Comparison of ENCODE assay signal across 24 cellular contexts in the genomic region with DNA sequence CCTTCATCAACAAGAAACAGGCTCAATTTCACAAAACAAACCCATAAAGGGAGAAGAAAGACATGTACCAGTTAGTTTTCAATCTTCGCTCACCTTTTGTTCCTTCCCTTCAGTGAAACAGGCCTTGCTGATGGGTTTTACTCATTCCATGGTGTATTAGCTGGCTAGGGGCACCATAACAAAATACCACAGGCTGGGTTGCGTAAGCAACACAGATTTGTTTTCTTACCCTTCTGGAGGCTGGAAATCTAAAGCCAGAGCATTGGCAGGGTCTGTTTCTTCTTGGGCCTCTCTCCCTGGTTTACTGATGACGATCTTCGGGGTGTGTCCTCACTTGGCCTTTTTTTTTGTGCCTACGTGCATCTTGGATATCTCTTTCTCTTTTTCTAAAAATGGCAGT.
"Had no signal": no experiment of that assay in that cellular context is flagged by ENCODE, and none has a peak within 500 bp of the region (broad histone marks: within the 10 kb centered on the region; RNA-seq: fewer than 3 reads in every experiment).

No MANE protein-coding gene starts in this region.

- H2AFZ ChIP-seq: PC-9 had no signal

- H3K4me2 ChIP-seq: PC-9 had no signal

- H3K27me3 ChIP-seq: ascending aorta, cardiac muscle cell had no signal

- H3K4me1 ChIP-seq: ascending aorta had no signal

- H3K9me3 ChIP-seq: ascending aorta had no signal

- H3K4me3 ChIP-seq: ascending aorta, cardiac muscle cell, PC-9, SK-N-MC had no signal

- H3K36me3 ChIP-seq: ascending aorta, cardiac muscle cell had no signal

- H3K27ac ChIP-seq: ascending aorta, cardiac muscle cell, PC-9, SK-N-MC had no signal

- DNase-seq: activated CD4-positive, alpha-beta T cell treated with anti-CD3 and anti-CD28 coated beads, Interleukin-2, amount 10 ng/mL, durations not matched to agents 24 days and 14 days; activated CD4-positive, alpha-beta T cell treated with anti-CD3 and anti-CD28 coated beads, Interleukin-2, amount 50 U/mL, for 4 hours; activated CD8-positive, alpha-beta T cell treated with anti-CD3 and anti-CD28 coated beads for 36 hours; activated gamma-delta T cell; activated naive CD4-positive, alpha-beta T cell treated with Interleukin-2 at 50 U/mL for 16 hours; activated naive CD8-positive, alpha-beta T cell treated with anti-CD3 and anti-CD28 coated beads, Interleukin-2, amount 10 ng/mL, durations not matched to agents 7 days and 5 days; activated T-cell treated with anti-CD3 and anti-CD28 coated beads, Interleukin-2, amount 50 U/mL, for 24 hours; amygdala; Karpas-422; KBM-7; NCI-H1105; NCI-H1417 treated with DMSO at 0.1 percent for 48 hours; NCI-H1930; NCI-H2081 treated with DMSO at 0.1 percent for 48 hours; NCI-H226; NCI-H446 treated with DMSO at 0.1 percent for 48 hours; NCI-H524; NCI-H69; NK-92 treated with Interleukin-12 subunit alpha and Interleukin-12 subunit beta, amount 100 ng/mL, for 24 hours; PC-9; Right ventricle myocardium superior had no signal

- ATAC-seq: activated CD8-positive, alpha-beta T cell treated with anti-CD3 and anti-CD28 coated beads for 36 hours had no signal
